In genomic region chr20:38794057-38794456, GRCh38 we compare ENCODE assay signal across 2 cellular contexts. TPM values are rescaled to one million over a fixed set of nuclear protein-coding genes. Genes with fewer than 3 reads are reported as not detected.
"Had no signal": no experiment of that assay in that cellular context is flagged by ENCODE, and none has a peak within 500 bp of the region (broad histone marks: within the 10 kb centered on the region; RNA-seq: fewer than 3 reads in every experiment).

No MANE protein-coding gene starts in this region.

RNA-seq across cellular contexts. Expression of gene PPP1R16B, which starts 11.4 kb away (rescaled TPM):
- total RNA-seq: HT-29, IMR-90 had no signal
- polyA plus RNA-seq: IMR-90 had no signal
